8 cellular contexts compared by ENCODE assay signal in genomic region chr13:43686557-43686956, GRCh38.
DNase-seq lines count a peak whose midpoint lies in the region; ATAC-seq and TF ChIP-seq lines count a peak whose summit lies in the region.

No MANE protein-coding gene starts in this region.

- peaks cover 0 to 3% (median 0%) of the 10 kb centered on the region in 3 donors for H3K9me3 Mint-ChIP-seq in T-cell

- no peaks in the 10 kb centered on the region for H3K36me3 Mint-ChIP-seq in T-cell

- ATAC-seq in esophagus mucosa (peak; percentile 55), GM21825 (IDR thresholded peaks at IDR 0.05; ENCODE audit: unreplicated experiment) (no peak), T-cell (replicated peaks in 1 of 4) (no peak)

- H3K36me3 ChIP-seq in muscle layer of duodenum (ENCODE audit: control insufficient read depth in 1 of 2, insufficient read depth in 2 of 2, low read length in 2 of 2) = no peaks in the 10 kb centered on the region

- H3K4me3 ChIP-seq in AG10803 (ENCODE audit: low read length) = no peak overlapping the region
- H3K4me3 ChIP-seq in NB4 (ENCODE audit: low read depth, low read length) = no peak overlapping the region
- no peak overlapping the region for H3K4me3 ChIP-seq in muscle layer of duodenum (ENCODE audit: low read depth in 1 of 2, low read length in 2 of 2)

- no peak for TF ChIP-seq POLR2A in NB4 (IDR thresholded peaks at IDR 0.05; ENCODE audit: extremely low read depth, insufficient read length)

- peaks cover 4 to 9% of the 10 kb centered on the region in 2 donors for H3K27me3 Mint-ChIP-seq in T-cell

- DNase-seq in AG10803 (ENCODE audit: low read depth) (peak; percentile 83), NB4 (ENCODE audit: low read depth) (peak; percentile 7), NCI-H187 (lab: John Stamatoyannopoulos, UW) (no peak), T-cell (no peak)
- DNase-seq in stimulated activated naive CD4-positive, alpha-beta T cell treated with Interleukin-2 at 50 U/mL for 16 hours (lab: John Stamatoyannopoulos, UW) = no peak

- H3K9me3 ChIP-seq in muscle layer of duodenum (ENCODE audit: control insufficient read depth in 1 of 2, low read length in 2 of 2) = no peaks in the 10 kb centered on the region

- POLR2A ChIA-PET in T-cell (lab: Charles Lee) = no interaction called here

- CTCF ChIA-PET in T-cell (lab: Charles Lee) = no interaction called here

- no peak overlapping the region for H3K4me3 Mint-ChIP-seq in T-cell

- peak overlapping the region; percentile 10 for H3K27ac ChIP-seq in muscle layer of duodenum (ENCODE audit: low read length)

- no peak overlapping the region for H3K27ac Mint-ChIP-seq in T-cell

- no peaks in the 10 kb centered on the region for H3K27me3 ChIP-seq in muscle layer of duodenum (ENCODE audit: low read depth, low read length)

- H3K4me1 Mint-ChIP-seq in T-cell = no peaks in the 10 kb centered on the region

- TF ChIP-seq CTCF in AG10803 (conservative IDR thresholded peaks at IDR 0.05; ENCODE audit: low read length) = no peak
- TF ChIP-seq CTCF in NB4 (IDR thresholded peaks at IDR 0.05; ENCODE audit: low read depth, low read length) = no peak

- peaks cover 0 to 13% of the 10 kb centered on the region in 2 donors for H3K4me1 ChIP-seq in muscle layer of duodenum (ENCODE audit: control insufficient read depth in 1 of 2, insufficient read depth in 2 of 2, low read length in 2 of 2)

Comparison
In these comparisons a context has a peak if more than half of its experiments do, and no peak if none do; other contexts are left out.
1. DNase-seq: peak in AG10803 (single experiment) and NB4 (single experiment); none in NCI-H187 (0 of 2), T-cell (0 of 34) and stimulated activated naive CD4-positive, alpha-beta T cell treated with Interleukin-2 at 50 U/mL for 16 hours (single experiment).